In genomic region chr1:104648269-104648691, GRCh38 we compare ENCODE assay signal across 9 cellular contexts.
DNase-seq lines count a peak whose midpoint lies in the region; ATAC-seq, FAIRE-seq and TF ChIP-seq lines count a peak whose summit lies in the region.
"Had no signal": no experiment of that assay in that cellular context is flagged by ENCODE, and none has a peak within 500 bp of the region (broad histone marks: within the 10 kb centered on the region; RNA-seq: fewer than 3 reads in every experiment).

No MANE protein-coding gene starts in this region.

- H3K27ac Mint-ChIP-seq in neural crest cell (ENCODE audit: unreplicated experiment): no peak overlapping the region
- H3K27ac Mint-ChIP-seq: IgD-negative memory B cell had no signal

- H3K4me3 ChIP-seq in adrenal gland: no peak overlapping the region
- H3K4me3 ChIP-seq in pancreas: no peak overlapping the region

- ATAC-seq in HG02610 (IDR thresholded peaks at IDR 0.05; ENCODE audit: unreplicated experiment): peak; percentile 59
- ATAC-seq in pancreas: no peak
- no peak for ATAC-seq in HG03521 (IDR thresholded peaks at IDR 0.05; ENCODE audit: unreplicated experiment)

- H3K4me1 Mint-ChIP-seq in neural crest cell: peaks cover 14% of the 10 kb centered on the region

- H3K36me3 Mint-ChIP-seq in neural crest cell (ENCODE audit: low read depth): no peaks in the 10 kb centered on the region
- H3K36me3 Mint-ChIP-seq: IgD-negative memory B cell had no signal

- H3K27me3 ChIP-seq in adrenal gland (no peaks in the 10 kb centered on the region), pancreas (peaks cover 0 to 5% (median 0%) of the 10 kb centered on the region in 4 donors)

- no peaks in the 10 kb centered on the region for H3K9me3 Mint-ChIP-seq in neural crest cell
- H3K9me3 Mint-ChIP-seq: IgD-negative memory B cell had no signal

- peak; percentile 42 for DNase-seq in NCI-H1694 (lab: John Stamatoyannopoulos, UW)
- DNase-seq in adrenal gland: no peak
- peak; percentile 3 for DNase-seq in neural crest cell (ENCODE audit: low read depth, low spot score)
- no peak for DNase-seq in pancreas
- DNase-seq in activated CD4-positive, alpha-beta T cell treated with anti-CD3 and anti-CD28 coated beads, Interleukin-2, amount 50 U/mL, for 48 hours: no peak

- TF ChIP-seq POLR2A in adrenal gland (IDR thresholded peaks at IDR 0.05): no peak

- no peaks in the 10 kb centered on the region for H3K4me1 ChIP-seq in adrenal gland (replicated peaks in 1 of 2)
- H3K4me1 ChIP-seq in pancreas: no peaks in the 10 kb centered on the region

- intact Hi-C loops in adrenal gland (cut with DNase I): no loop called here
- intact Hi-C loops in pancreas (cut with DNase I): no loop called here

- H3K36me3 ChIP-seq in adrenal gland (replicated peaks in 1 of 2): no peaks in the 10 kb centered on the region
- H3K36me3 ChIP-seq in pancreas: no peaks in the 10 kb centered on the region

- TF ChIP-seq CTCF in GM12873 (IDR thresholded peaks at IDR 0.05; ENCODE audit: insufficient read depth, low read depth, low read length, missing control alignments) (peak; percentile 61), adrenal gland (IDR thresholded peaks at IDR 0.05) (peak in 5 of 6 experiments; percentile 11 to 45 (median 30)), neural crest cell (conservative IDR thresholded peaks at IDR 0.05) (peak; percentile 75), pancreas (IDR thresholded peaks at IDR 0.05) (no peak)

- no peak for FAIRE-seq in pancreas (lab: Jason Lieb, UNC)

- 0 to 3% (median 1%) methylated on average over 1 of the region's 1 CpG for WGBS in adrenal gland, 4 donors
- 2% methylated on average over 1 of the region's 1 CpG for WGBS in pancreas, 2 donors

- H3K9me3 ChIP-seq in adrenal gland (replicated peaks in 1 of 3): no peaks in the 10 kb centered on the region
- H3K9me3 ChIP-seq in pancreas: no peaks in the 10 kb centered on the region

- no peak overlapping the region for H3K4me3 Mint-ChIP-seq in neural crest cell
- H3K4me3 Mint-ChIP-seq: IgD-negative memory B cell had no signal

- no peaks in the 10 kb centered on the region for H3K27me3 Mint-ChIP-seq in neural crest cell (ENCODE audit: low read depth)
- H3K27me3 Mint-ChIP-seq: IgD-negative memory B cell had no signal

- no peak overlapping the region for H3K27ac ChIP-seq in adrenal gland
- H3K27ac ChIP-seq in pancreas: no peak overlapping the region

Comparison
In these comparisons a context has a peak if more than half of its experiments do, and no peak if none do; other contexts are left out.
1. CTCF ChIP-seq: peak in GM12873 (single experiment), adrenal gland (5 of 6) and neural crest cell (single experiment); none in pancreas (0 of 4).
2. DNase-seq: peak in NCI-H1694 (single experiment) and neural crest cell (single experiment); none in adrenal gland (0 of 7), pancreas (0 of 6) and activated CD4-positive, alpha-beta T cell treated with anti-CD3 and anti-CD28 coated beads, Interleukin-2, amount 50 U/mL, for 48 hours (0 of 2).